In genomic region chr16:86751081-86752030, GRCh38 we compare ENCODE assay signal across 10 cellular contexts.
DNase-seq lines count a peak whose midpoint lies in the region; ATAC-seq and TF ChIP-seq lines count a peak whose summit lies in the region.
"Had no signal": no experiment of that assay in that cellular context is flagged by ENCODE, and none has a peak within 500 bp of the region (broad histone marks: within the 10 kb centered on the region; RNA-seq: fewer than 3 reads in every experiment).

No MANE protein-coding gene starts in this region.

- H3K4me3 ChIP-seq in HEK293 (ENCODE audit: low read depth, low read length) (no peak overlapping the region), adipocyte (ENCODE audit: low read length) (no peak overlapping the region), spleen (no peak overlapping the region)
- H3K4me3 ChIP-seq: left lung had no signal

- H3K9ac ChIP-seq in adipocyte (ENCODE audit: low read length): peak overlapping the region; percentile 55

- TF ChIP-seq POLR2A in spleen (IDR thresholded peaks at IDR 0.05): no peak

- H3K9me3 Mint-ChIP-seq in activated CD4-positive, alpha-beta memory T cell treated with anti-CD3 and anti-CD28 coated beads for 36 hours: no peaks in the 10 kb centered on the region

- H3K27ac Mint-ChIP-seq in activated CD4-positive, alpha-beta memory T cell treated with anti-CD3 and anti-CD28 coated beads for 36 hours: no peak overlapping the region

- POLR2A ChIA-PET in HEK293 (lab: Yijun Ruan, JAX): no interaction called here
- POLR2A ChIA-PET in activated CD4-positive, alpha-beta memory T cell treated with anti-CD3 and anti-CD28 coated beads for 36 hours (lab: Charles Lee): no interaction called here

- no peaks in the 10 kb centered on the region for H3K4me1 ChIP-seq in HEK293 (ENCODE audit: control insufficient read depth, insufficient read depth, low read length)
- H3K4me1 ChIP-seq in adipocyte (ENCODE audit: control insufficient read depth, insufficient read depth, low read length): peaks cover 11% of the 10 kb centered on the region
- H3K4me1 ChIP-seq in foreskin keratinocyte: peaks cover 5% of the 10 kb centered on the region
- H3K4me1 ChIP-seq in spleen: no peaks in the 10 kb centered on the region
- H3K4me1 ChIP-seq: left lung had no signal

- no peaks in the 10 kb centered on the region for H3K4me1 Mint-ChIP-seq in activated CD4-positive, alpha-beta memory T cell treated with anti-CD3 and anti-CD28 coated beads for 36 hours (ENCODE audit: low read depth)

- no peaks in the 10 kb centered on the region for H3K9me3 ChIP-seq in HEK293 (ENCODE audit: control insufficient read depth, insufficient read depth, low read depth, low read length)
- H3K9me3 ChIP-seq in adipocyte (ENCODE audit: control insufficient read depth, low read length): no peaks in the 10 kb centered on the region
- H3K9me3 ChIP-seq in spleen: no peaks in the 10 kb centered on the region
- H3K9me3 ChIP-seq: left lung had no signal

- no peaks in the 10 kb centered on the region for H3K36me3 Mint-ChIP-seq in activated CD4-positive, alpha-beta memory T cell treated with anti-CD3 and anti-CD28 coated beads for 36 hours

- no peak overlapping the region for H3K4me3 Mint-ChIP-seq in activated CD4-positive, alpha-beta memory T cell treated with anti-CD3 and anti-CD28 coated beads for 36 hours

- H3K27me3 ChIP-seq in adipocyte (replicated peaks; ENCODE audit: control insufficient read depth, insufficient read depth, low read length): peaks cover 5% of the 10 kb centered on the region
- H3K27me3 ChIP-seq in foreskin keratinocyte: no peaks in the 10 kb centered on the region
- peaks cover 0 to 5% (median 0%) of the 10 kb centered on the region in 7 donors for H3K27me3 ChIP-seq in spleen (replicated peaks in 1 of 7)

- ATAC-seq in foreskin keratinocyte: peak; percentile 75
- ATAC-seq: left lung had no signal

- H3K27ac ChIP-seq in HEK293 (ENCODE audit: extremely low read depth, low read depth, low read length): no peak overlapping the region
- H3K27ac ChIP-seq in foreskin keratinocyte: no peak overlapping the region
- no peak overlapping the region for H3K27ac ChIP-seq in spleen
- H3K27ac ChIP-seq: left lung had no signal

- no peaks in the 10 kb centered on the region for H3K36me3 ChIP-seq in HEK293 (ENCODE audit: control insufficient read depth in 2 of 2, insufficient read depth in 1 of 2, low read length in 2 of 2)
- no peaks in the 10 kb centered on the region for H3K36me3 ChIP-seq in adipocyte (ENCODE audit: control insufficient read depth, insufficient read depth, low read length, severe bottlenecking)
- no peaks in the 10 kb centered on the region for H3K36me3 ChIP-seq in spleen
- H3K36me3 ChIP-seq: left lung had no signal

- intact Hi-C loops in spleen (cut with DNase I; ENCODE audit: low total_unique reads): loop anchor here (10.0 kb wide), 1 partner anchor 277 kb away; no protein-coding TSS in a partner anchor
- intact Hi-C loops in activated CD4-positive, alpha-beta memory T cell treated with anti-CD3 and anti-CD28 coated beads for 36 hours (cut with micrococcal nuclease): no loop called here

- TF ChIP-seq CTCF in HEK293 (tag by site-specific recombination; IDR thresholded peaks at IDR 0.05) (no peak), foreskin keratinocyte (conservative IDR thresholded peaks at IDR 0.05) (no peak), spleen (IDR thresholded peaks at IDR 0.05 in 8 of 11, conservative IDR thresholded peaks at IDR 0.05 in 3 of 11) (no peak)

- CTCF ChIA-PET in HEK293 (lab: Yijun Ruan, JAX): interaction anchor here (1.2 to 3.4 kb wide), 2 partner anchors 9 to 161 kb away, joined by 3 to 18 read pairs; no protein-coding TSS in a partner anchor
- CTCF ChIA-PET in activated CD4-positive, alpha-beta memory T cell treated with anti-CD3 and anti-CD28 coated beads for 36 hours (lab: Charles Lee): no interaction called here

- DNase-seq in adipocyte (ENCODE audit: low read depth): peak; percentile 88
- peak; percentile 46 to 80 for DNase-seq in foreskin keratinocyte
- peak; percentile 29 for DNase-seq in spleen
- DNase-seq in DMS153 (lab: John Stamatoyannopoulos, UW): no peak
- no peak for DNase-seq in T-helper 1 cell
- no peak for DNase-seq in activated CD4-positive, alpha-beta memory T cell treated with anti-CD3 and anti-CD28 coated beads for 36 hours
- DNase-seq: GDM1, NCI-H510A had no signal

- H3K27me3 Mint-ChIP-seq in activated CD4-positive, alpha-beta memory T cell treated with anti-CD3 and anti-CD28 coated beads for 36 hours: no peaks in the 10 kb centered on the region

- 65 to 78% (median 68%) methylated on average over 12 of the region's 12 CpGs for WGBS in spleen, 5 donors

TF ChIP-seq in HEK293, 187 proteins besides CTCF, POLR2A, EP300 and RAD21 (continues in another document):
- TF ChIP-seq ZNF169 (tag by site-specific recombination; IDR thresholded peaks at IDR 0.05) (no peak), MZF1 (tag by site-specific recombination; IDR thresholded peaks at IDR 0.05; ENCODE audit: borderline replicate concordance) (no peak), SP7 (tag by site-specific recombination; IDR thresholded peaks at IDR 0.05) (peak; percentile 70), ZBTB11 (tag by site-specific recombination; conservative IDR thresholded peaks at IDR 0.05; ENCODE audit: low read depth) (no peak), ZNF660 (tag by site-specific recombination; IDR thresholded peaks at IDR 0.05) (no peak), ZNF488 (tag by site-specific recombination; IDR thresholded peaks at IDR 0.05) (no peak), OSR2 (tag by site-specific recombination; IDR thresholded peaks at IDR 0.05) (no peak), ZNF121 (tag by site-specific recombination; IDR thresholded peaks at IDR 0.05) (no peak), ZSCAN23 (tag by site-specific recombination; IDR thresholded peaks at IDR 0.05) (no peak), PRDM6 (tag by site-specific recombination; IDR thresholded peaks at IDR 0.05) (no peak), ZFHX2 (tag by site-specific recombination; conservative IDR thresholded peaks at IDR 0.05) (0 out of 2 replicates have a peak, but pooled peaks have one; percentile 6), ZNF555 (tag by site-specific recombination; conservative IDR thresholded peaks at IDR 0.05) (no peak), ZNF112 (tag by site-specific recombination; IDR thresholded peaks at IDR 0.05) (no peak), SETDB1 (IDR thresholded peaks at IDR 0.05; ENCODE audit: insufficient read length, low read length) (no peak), ZNF416 (tag by site-specific recombination; IDR thresholded peaks at IDR 0.05) (no peak), GLIS1 (tag by site-specific recombination; IDR thresholded peaks at IDR 0.05) (peak; percentile 82), ZNF24 (tag by site-specific recombination; IDR thresholded peaks at IDR 0.05) (no peak)

Comparison
In these comparisons a context has a peak if more than half of its experiments do, and no peak if none do; other contexts are left out.
1. DNase-seq: peak in adipocyte (single experiment), foreskin keratinocyte (2 of 2) and spleen (single experiment); none in DMS153 (single experiment), T-helper 1 cell (0 of 5) and activated CD4-positive, alpha-beta memory T cell treated with anti-CD3 and anti-CD28 coated beads for 36 hours (single experiment).